Comparison of ENCODE assay signal across 16 cellular contexts in the genomic region with DNA sequence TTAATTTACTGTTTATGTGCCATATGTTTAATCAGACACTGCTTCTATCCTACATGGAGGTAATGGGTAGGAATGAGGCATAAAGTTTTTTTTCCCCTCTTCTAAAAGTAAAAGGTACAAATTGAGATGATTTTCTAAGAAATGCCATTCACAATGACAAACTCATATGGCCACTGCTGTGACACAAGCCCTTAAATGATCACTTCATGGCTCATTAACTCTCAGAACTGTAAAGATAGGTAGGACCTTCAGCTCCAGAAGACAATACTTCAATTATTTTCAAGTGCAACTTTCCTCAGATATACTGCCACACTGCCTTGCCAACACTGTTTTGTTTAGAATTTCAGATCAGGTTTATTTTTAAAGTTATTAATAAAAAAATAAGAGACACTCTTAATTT.
DNase-seq lines count a peak whose midpoint lies in the region; ATAC-seq and TF ChIP-seq lines count a peak whose summit lies in the region.
"Had no signal": no experiment of that assay in that cellular context is flagged by ENCODE, and none has a peak within 500 bp of the region (broad histone marks: within the 10 kb centered on the region; RNA-seq: fewer than 3 reads in every experiment).

No MANE protein-coding gene starts in this region.

- H3K4me3 ChIP-seq in spleen = no peak overlapping the region

- peaks cover 0 to 4% (median 0%) of the 10 kb centered on the region in 8 donors for H3K9me3 ChIP-seq in spleen
- H3K9me3 ChIP-seq: Caco-2, SK-N-SH had no signal

- no peak for TF ChIP-seq POLR2A in spleen (IDR thresholded peaks at IDR 0.05)

- intact Hi-C loops in spleen (cut with DNase I; ENCODE audit: low total_unique reads) = no loop called here

- H3K36me3 ChIP-seq in spleen = no peaks in the 10 kb centered on the region

- peak; percentile 18 for DNase-seq in NCI-H446 treated with DMSO at 0.1 percent for 48 hours (lab: John Stamatoyannopoulos, UW)
- DNase-seq in NCI-H446 (lab: John Stamatoyannopoulos, UW) = no peak
- peak; percentile 2 for DNase-seq in NCI-H146 (lab: John Stamatoyannopoulos, UW)
- DNase-seq in NCI-H526 treated with DMSO at 0.1 percent for 48 hours (lab: John Stamatoyannopoulos, UW) = peak; percentile 42
- DNase-seq in epidermal melanocyte (ENCODE audit: insufficient read length, low spot score) = no peak
- DNase-seq in foreskin keratinocyte = no peak
- DNase-seq in spleen = no peak
- DNase-seq: ACHN, AML-193, Caco-2, DND-41, H9, SHP77, SK-N-SH, T-cell, T-helper 9 cell had no signal

- ATAC-seq in foreskin keratinocyte = no peak
- ATAC-seq: T-cell had no signal

- no peaks in the 10 kb centered on the region for H3K27me3 ChIP-seq in foreskin keratinocyte
- H3K27me3 ChIP-seq in spleen (replicated peaks in 1 of 7) = no peaks in the 10 kb centered on the region

- H3K4me1 ChIP-seq in foreskin keratinocyte = peaks cover 4% of the 10 kb centered on the region
- no peaks in the 10 kb centered on the region for H3K4me1 ChIP-seq in spleen

- H3K27ac ChIP-seq in foreskin keratinocyte = no peak overlapping the region
- no peak overlapping the region for H3K27ac ChIP-seq in spleen

- TF ChIP-seq CTCF in foreskin keratinocyte (conservative IDR thresholded peaks at IDR 0.05) = no peak
- no peak for TF ChIP-seq CTCF in spleen (IDR thresholded peaks at IDR 0.05 in 8 of 11, conservative IDR thresholded peaks at IDR 0.05 in 3 of 11)

Comparison
In these comparisons a context has a peak if more than half of its experiments do, and no peak if none do; other contexts are left out.
1. DNase-seq: peak in NCI-H446 treated with DMSO at 0.1 percent for 48 hours (single experiment), NCI-H146 (single experiment) and NCI-H526 treated with DMSO at 0.1 percent for 48 hours (single experiment); none in NCI-H446 (0 of 2), epidermal melanocyte (single experiment), foreskin keratinocyte (0 of 2) and spleen (single experiment).